Comparison of ENCODE assay signal across 18 cellular contexts in genomic region chr1:41566274-41566885, GRCh38.
DNase-seq lines count a peak whose midpoint lies in the region; FAIRE-seq and TF ChIP-seq lines count a peak whose summit lies in the region.
"Had no signal": no experiment of that assay in that cellular context is flagged by ENCODE, and none has a peak within 500 bp of the region (broad histone marks: within the 10 kb centered on the region; RNA-seq: fewer than 3 reads in every experiment).

No MANE protein-coding gene starts in this region.

- H3K4me3 ChIP-seq in BLaER1 treated with 17β-estradiol and CSF1 and Interleukin-3, amounts not matched to agents 10 nM and 100 nM = no peak overlapping the region
- H3K4me3 ChIP-seq in bronchial epithelial cell (ENCODE audit: low read depth, low read length) = no peak overlapping the region

- peaks cover 0 to 7% (median 0%) of the 10 kb centered on the region in 11 experiments; a peak in 1 of 22 replicates for H4K20me1 ChIP-seq in BLaER1 treated with 17β-estradiol and CSF1 and Interleukin-3, amounts not matched to agents 10 nM and 100 nM

- H3K4me2 ChIP-seq in BLaER1 treated with 17β-estradiol and CSF1 and Interleukin-3, amounts not matched to agents 10 nM and 100 nM = peak overlapping the region in 9 of 11 experiments; percentile 13 to 69 (median 42); a peak in 17 of 22 replicates
- H3K4me2 ChIP-seq: KMS-11 had no signal

- DNase-seq in activated CD8-positive, alpha-beta memory T cell treated with anti-CD3 and anti-CD28 coated beads for 24 hours = peak; percentile 53
- DNase-seq in activated CD8-positive, alpha-beta memory T cell treated with anti-CD3 and anti-CD28 coated beads, Interleukin-2, amount 50 U/mL, for 4 hours = no peak
- DNase-seq in bronchial epithelial cell (ENCODE audit: low read depth) = no peak
- peak; percentile 9 for DNase-seq in stimulated activated CD8-positive, alpha-beta memory T cell treated with anti-CD3 and anti-CD28 coated beads, Interleukin-4, amount 100 ng/mL, for 48 hours
- DNase-seq in NCI-H2196 treated with DMSO at 0.1 percent for 48 hours (lab: John Stamatoyannopoulos, UW; ENCODE audit: unreplicated experiment) = no peak
- DNase-seq in stimulated activated CD4-positive, alpha-beta T cell treated with anti-CD3 and anti-CD28 coated beads, Interleukin-12 subunit alpha, Interleukin-12 subunit beta, amount 100 ng/mL, for 4 hours = no peak
- DNase-seq: C1 segment of cervical spinal cord; EL; HFFc6; NCI-H1436; NCI-H2029; NCI-H2171; NCI-H446 treated with DMSO at 0.1 percent for 48 hours; NK-92 treated with Interleukin-12 subunit alpha and Interleukin-12 subunit beta, amount 100 ng/mL, for 24 hours had no signal

- peaks cover 0 to 31% (median 22%) of the 10 kb centered on the region in 10 experiments; a peak in 14 of 20 replicates for H3K4me1 ChIP-seq in BLaER1 treated with 17β-estradiol and CSF1 and Interleukin-3, amounts not matched to agents 10 nM and 100 nM

- FAIRE-seq in bronchial epithelial cell (lab: Jason Lieb, UNC) = peak; percentile 68
- FAIRE-seq: A204.1, GM19239 had no signal

- H3K27me3 ChIP-seq in BLaER1 treated with 17β-estradiol and CSF1 and Interleukin-3, amounts not matched to agents 10 nM and 100 nM = no peaks in the 10 kb centered on the region
- no peaks in the 10 kb centered on the region for H3K27me3 ChIP-seq in bronchial epithelial cell (ENCODE audit: control insufficient read depth, insufficient read depth, low read length)

- no peaks in the 10 kb centered on the region; a peak in 1 of 22 replicates for H3K9me3 ChIP-seq in BLaER1 treated with 17β-estradiol and CSF1 and Interleukin-3, amounts not matched to agents 10 nM and 100 nM (replicated peaks in 1 of 11)

- H3K27ac ChIP-seq in BLaER1 treated with 17β-estradiol and CSF1 and Interleukin-3, amounts not matched to agents 10 nM and 100 nM = no peak overlapping the region
- H3K27ac ChIP-seq: KMS-11 had no signal

- no peak overlapping the region for H3K9ac ChIP-seq in BLaER1 treated with 17β-estradiol and CSF1 and Interleukin-3, amounts not matched to agents 10 nM and 100 nM
- H3K9ac ChIP-seq: KMS-11 had no signal

- H3K36me3 ChIP-seq in BLaER1 treated with 17β-estradiol and CSF1 and Interleukin-3, amounts not matched to agents 10 nM and 100 nM = peaks cover 0 to 57% (median 0%) of the 10 kb centered on the region in 11 experiments; a peak in 8 of 22 replicates
- no peaks in the 10 kb centered on the region for H3K36me3 ChIP-seq in bronchial epithelial cell (ENCODE audit: control insufficient read depth, insufficient read depth, low read length)

- TF ChIP-seq CTCF in bronchial epithelial cell (IDR thresholded peaks at IDR 0.05; ENCODE audit: insufficient read depth, low read length, severe bottlenecking) = no peak

Comparison
In these comparisons a context has a peak if more than half of its experiments do, and no peak if none do; other contexts are left out.
1. DNase-seq: peak in activated CD8-positive, alpha-beta memory T cell treated with anti-CD3 and anti-CD28 coated beads for 24 hours (single experiment) and stimulated activated CD8-positive, alpha-beta memory T cell treated with anti-CD3 and anti-CD28 coated beads, Interleukin-4, amount 100 ng/mL, for 48 hours (single experiment); none in activated CD8-positive, alpha-beta memory T cell treated with anti-CD3 and anti-CD28 coated beads, Interleukin-2, amount 50 U/mL, for 4 hours (single experiment), bronchial epithelial cell (single experiment), NCI-H2196 treated with DMSO at 0.1 percent for 48 hours (single experiment) and stimulated activated CD4-positive, alpha-beta T cell treated with anti-CD3 and anti-CD28 coated beads, Interleukin-12 subunit alpha, Interleukin-12 subunit beta, amount 100 ng/mL, for 4 hours (single experiment).